ENCODE assay signal across 8 cellular contexts in genomic region chr2:45611020-45611737, GRCh38. TPM values are rescaled to one million over a fixed set of nuclear protein-coding genes. Genes with fewer than 3 reads are reported as not detected.
DNase-seq lines count a peak whose midpoint lies in the region; ATAC-seq, FAIRE-seq and TF ChIP-seq lines count a peak whose summit lies in the region.

SRBD1 (minus strand) TSS chr2:45611267; CDS start chr2:45605441, 5,826 bp downstream.

- no peaks in the 10 kb centered on the region for H3K36me3 Mint-ChIP-seq in natural killer cell treated with Interleukin-12 subunit alpha and Interleukin-12 subunit beta and Interleukin-15 and Interleukin-18, amount 100 ng/mL, for 72 hours

- peak within 1 kb of the TSS; percentile 92 for H3K9ac ChIP-seq in Loucy (ENCODE audit: low read depth, low read length, poor library complexity, severe bottlenecking)

- H3K4me1 ChIP-seq in Loucy (ENCODE audit: insufficient read depth, low read length, poor library complexity, severe bottlenecking), result peaks cover 32% of the 10 kb centered on the region

- peak within 1 kb of the TSS; percentile 82 for H3K4me3 ChIP-seq in Loucy (ENCODE audit: low read length, poor library complexity, severe bottlenecking)

- H3K9me2 ChIP-seq in Loucy (replicated peaks; ENCODE audit: low read depth, low read length), result no peaks in the 10 kb centered on the region

- H3K27me3 ChIP-seq in Loucy (ENCODE audit: insufficient read depth, low read length, poor library complexity, severe bottlenecking), result no peaks in the 10 kb centered on the region

- peaks cover 12 to 19% of the 10 kb centered on the region in 2 donors for H3K4me1 Mint-ChIP-seq in natural killer cell treated with Interleukin-12 subunit alpha and Interleukin-12 subunit beta and Interleukin-15 and Interleukin-18, amount 100 ng/mL, for 72 hours (ENCODE audit: low read depth in 2 of 2)

- no peaks in the 10 kb centered on the region for H3F3A ChIP-seq in Loucy (ENCODE audit: low read depth)

- ATAC-seq in natural killer cell treated with Interleukin-12 subunit alpha and Interleukin-12 subunit beta and Interleukin-15 and Interleukin-18, amount 100 ng/mL, for 72 hours, result peak; percentile 99
- ATAC-seq in stimulated activated naive CD8-positive, alpha-beta T cell treated with anti-CD3 and anti-CD28 coated beads, Interleukin-15, Interleukin-2, amounts not matched to agents 100 U/mL and 50 U/mL, for 24 hours, result peak; percentile 97

- H3K27me3 Mint-ChIP-seq in natural killer cell treated with Interleukin-12 subunit alpha and Interleukin-12 subunit beta and Interleukin-15 and Interleukin-18, amount 100 ng/mL, for 72 hours, result no peaks in the 10 kb centered on the region

- DNase-seq in EL (peak; percentile 95), H54 (ENCODE audit: insufficient read length, low spot score) (peak; percentile 87), fibroblast of peridontal ligament (ENCODE audit: extremely low read depth) (peak; percentile 86)
- peak; percentile 83 for DNase-seq in activated T-helper 9 cell treated with anti-CD3 and anti-CD28 coated beads, Interleukin-2, amount 50 U/mL, for 16 hours (ENCODE audit: low read depth)
- DNase-seq in natural killer cell treated with Interleukin-12 subunit alpha and Interleukin-12 subunit beta and Interleukin-15 and Interleukin-18, amount 100 ng/mL, for 72 hours (ENCODE audit: low spot score), result peak; percentile 96
- DNase-seq in stimulated activated naive CD8-positive, alpha-beta T cell treated with anti-CD3 and anti-CD28 coated beads, Interleukin-15, Interleukin-2, amounts not matched to agents 100 U/mL and 50 U/mL, for 24 hours, result peak; percentile 98

- H4K20me1 ChIP-seq in Loucy (ENCODE audit: insufficient read depth, low read length, poor library complexity, severe bottlenecking), result peaks cover 5% of the 10 kb centered on the region

- H3K9me3 ChIP-seq in Loucy (ENCODE audit: insufficient read depth, low read depth, low read length), result no peaks in the 10 kb centered on the region

- peaks cover 42% of the 10 kb centered on the region for H3K79me2 ChIP-seq in Loucy (ENCODE audit: insufficient read depth, low read length)

- peak; percentile 98 for FAIRE-seq in H54 (lab: Jason Lieb, UNC)

- H3K36me3 ChIP-seq in Loucy (ENCODE audit: insufficient read depth, low read length), result no peaks in the 10 kb centered on the region

- H3K9me3 Mint-ChIP-seq in natural killer cell treated with Interleukin-12 subunit alpha and Interleukin-12 subunit beta and Interleukin-15 and Interleukin-18, amount 100 ng/mL, for 72 hours, result no peaks in the 10 kb centered on the region

- peak within 1 kb of the TSS; percentile 94 to 97 for H3K27ac Mint-ChIP-seq in natural killer cell treated with Interleukin-12 subunit alpha and Interleukin-12 subunit beta and Interleukin-15 and Interleukin-18, amount 100 ng/mL, for 72 hours

- TF ChIP-seq CTCF in Loucy (conservative IDR thresholded peaks at IDR 0.05; ENCODE audit: low read length), result no peak

- H3K4me3 Mint-ChIP-seq in natural killer cell treated with Interleukin-12 subunit alpha and Interleukin-12 subunit beta and Interleukin-15 and Interleukin-18, amount 100 ng/mL, for 72 hours, result peak within 1 kb of the TSS; percentile 94

- TF ChIP-seq POLR2A in H54 (IDR thresholded peaks at IDR 0.05; ENCODE audit: low read depth, low read length) (peak; percentile 85), Raji (IDR thresholded peaks at IDR 0.05; ENCODE audit: insufficient read depth, low read depth, low read length) (peak; percentile 80)

- peak within 1 kb of the TSS; percentile 99 for H3K4me2 ChIP-seq in Loucy (ENCODE audit: low read depth, low read length, poor library complexity, severe bottlenecking)

- peak within 1 kb of the TSS; percentile 86 for H2AFZ ChIP-seq in Loucy (ENCODE audit: low read length)

RNA-seq across cellular contexts. Expression of gene SRBD1, which starts in this region (rescaled TPM):
- total RNA-seq in natural killer cell treated with Interleukin-12 subunit alpha and Interleukin-12 subunit beta and Interleukin-15 and Interleukin-18, amount 100 ng/mL, for 72 hours, result 10 to 100 TPM; 17.6 to 25.4 TPM

Comparison
In these comparisons a context has a peak if more than half of its experiments do, and no peak if none do; other contexts are left out.
1. Peak in every context shown above with its lines: DNase-seq, ATAC-seq and H3K4me3 ChIP-seq.